26 cellular contexts compared by ENCODE assay signal in genomic region chr2:16152928-16153753, GRCh38.
"Had no signal": no experiment of that assay in that cellular context is flagged by ENCODE, and none has a peak within 500 bp of the region (broad histone marks: within the 10 kb centered on the region; RNA-seq: fewer than 3 reads in every experiment).

No MANE protein-coding gene starts in this region.

- H3K4me1 ChIP-seq: Peyer's patch, SJSA1 had no signal

- H3K4me3 Mint-ChIP-seq: T-cell had no signal

- H3K4me3 ChIP-seq: K562, Peyer's patch, SJSA1 had no signal

- H3K9me3 ChIP-seq: Peyer's patch, SJSA1, SK-N-SH had no signal

- H3K27ac ChIP-seq: KMS-11, Peyer's patch, SJSA1 had no signal

- H3K9me2 ChIP-seq: SK-N-SH had no signal

- H3K36me3 ChIP-seq: Peyer's patch, SJSA1 had no signal

- H3K4me2 ChIP-seq: KMS-11, SK-N-SH had no signal

- H3K4me1 Mint-ChIP-seq: T-cell had no signal

- H3K27me3 ChIP-seq: Peyer's patch, SJSA1 had no signal

- H3K27ac Mint-ChIP-seq: T-cell had no signal

- DNase-seq: IMR-90, Kasumi-1, MM.1S, NCI-H1092 treated with DMSO at 0.1 percent for 48 hours, NCI-H1436, NCI-H187, NCI-H2029, NCI-H2081 treated with DMSO at 0.1 percent for 48 hours, NCI-H2171, NCI-H226, NCI-H446, NCI-H510A, NCI-H524 treated with DMSO at 0.1 percent for 48 hours, NCI-H69, NCI-H774, PC-3, Peyer's patch, SIG-M5, SK-N-SH, SW 1271, T-cell had no signal

- ATAC-seq: HepG2, K562, PC-3, Right ventricle myocardium inferior, T-cell had no signal
